19 cellular contexts compared by ENCODE assay signal in the genomic region with DNA sequence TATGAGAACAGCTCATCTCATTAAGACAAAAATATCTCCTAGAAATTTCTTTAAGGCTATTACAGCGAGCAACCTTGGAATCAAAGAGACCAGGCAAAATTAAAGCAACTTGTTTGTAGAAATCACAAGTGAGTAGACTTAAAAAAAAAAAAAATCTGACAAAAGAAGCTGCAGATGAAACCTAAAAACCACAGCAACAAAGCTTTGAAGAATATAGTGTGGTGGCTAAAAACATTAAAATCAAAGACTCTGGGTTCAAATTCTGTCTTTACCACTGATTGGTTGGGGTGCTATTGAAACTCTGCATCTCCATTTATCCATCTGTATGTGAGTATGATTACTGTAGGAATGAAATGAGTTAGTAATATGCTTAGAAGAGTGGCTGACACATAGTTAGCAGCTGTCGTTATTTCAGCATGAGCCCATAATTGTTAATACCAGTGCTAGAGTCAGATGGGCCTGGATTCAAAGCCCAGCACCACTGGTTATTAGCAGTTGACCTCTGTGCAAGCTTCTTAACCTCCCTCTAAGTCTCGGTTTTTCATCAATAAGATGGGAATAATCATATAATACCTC.
DNase-seq lines count a peak whose midpoint lies in the region; ATAC-seq and TF ChIP-seq lines count a peak whose summit lies in the region.
"Had no signal": no experiment of that assay in that cellular context is flagged by ENCODE, and none has a peak within 500 bp of the region (broad histone marks: within the 10 kb centered on the region; RNA-seq: fewer than 3 reads in every experiment).

No MANE protein-coding gene starts in this region.

- H3K27me3 Mint-ChIP-seq in stimulated activated naive CD8-positive, alpha-beta T cell treated with anti-CD3 and anti-CD28 coated beads, Interleukin-15, Interleukin-2, amounts not matched to agents 100 ng/mL and 50 ng/mL, for 24 hours, result no peaks in the 10 kb centered on the region

- H3K4me1 ChIP-seq in psoas muscle (peaks cover 10% of the 10 kb centered on the region), thyroid gland (peaks cover 7 to 9% of the 10 kb centered on the region in 2 donors)
- H3K4me1 ChIP-seq: Peyer's patch had no signal

- H3K36me3 ChIP-seq in psoas muscle (ENCODE audit: insufficient read depth in 1 of 2, low read depth in 1 of 2) (no peaks in the 10 kb centered on the region), thyroid gland (no peaks in the 10 kb centered on the region)
- H3K36me3 ChIP-seq: heart left ventricle, Peyer's patch had no signal

- H3K4me3 Mint-ChIP-seq in stimulated activated naive CD8-positive, alpha-beta T cell treated with anti-CD3 and anti-CD28 coated beads, Interleukin-15, Interleukin-2, amounts not matched to agents 100 ng/mL and 50 ng/mL, for 24 hours, result no peak overlapping the region
- H3K4me3 Mint-ChIP-seq: mesothelial cell of epicardium had no signal

- H3K4me3 ChIP-seq in psoas muscle, result no peak overlapping the region
- H3K4me3 ChIP-seq in thyroid gland (replicated peaks in 1 of 3), result no peak overlapping the region
- H3K4me3 ChIP-seq: Peyer's patch had no signal

- no peak for ATAC-seq in stimulated activated naive CD8-positive, alpha-beta T cell treated with anti-CD3 and anti-CD28 coated beads, Interleukin-15, Interleukin-2, amounts not matched to agents 100 U/mL and 50 U/mL, for 24 hours
- ATAC-seq in psoas muscle (peak; percentile 50 to 75 (median 70)), GM21576 (IDR thresholded peaks at IDR 0.05; ENCODE audit: unreplicated experiment) (no peak), GM21390 (IDR thresholded peaks at IDR 0.05; ENCODE audit: unreplicated experiment) (no peak)
- ATAC-seq: esophagus mucosa had no signal

- H3K27ac ChIP-seq in caudate nucleus (ENCODE audit: low read depth, low read length) (peak overlapping the region; percentile 29), psoas muscle (peak overlapping the region; percentile 25), thyroid gland (no peak overlapping the region)

- H3K27ac Mint-ChIP-seq in stimulated activated naive CD8-positive, alpha-beta T cell treated with anti-CD3 and anti-CD28 coated beads, Interleukin-15, Interleukin-2, amounts not matched to agents 100 ng/mL and 50 ng/mL, for 24 hours, result peak overlapping the region; percentile 8
- H3K27ac Mint-ChIP-seq: mesothelial cell of epicardium had no signal

- no peak for TF ChIP-seq POLR2A in thyroid gland (IDR thresholded peaks at IDR 0.05)

- H3K4me1 Mint-ChIP-seq in stimulated activated naive CD8-positive, alpha-beta T cell treated with anti-CD3 and anti-CD28 coated beads, Interleukin-15, Interleukin-2, amounts not matched to agents 100 ng/mL and 50 ng/mL, for 24 hours (ENCODE audit: low read depth), result peaks cover 76% of the 10 kb centered on the region

- no peaks in the 10 kb centered on the region for H3K9me3 ChIP-seq in psoas muscle
- H3K9me3 ChIP-seq in thyroid gland, result no peaks in the 10 kb centered on the region
- H3K9me3 ChIP-seq: Peyer's patch had no signal

- no peaks in the 10 kb centered on the region for H3K9me3 Mint-ChIP-seq in stimulated activated naive CD8-positive, alpha-beta T cell treated with anti-CD3 and anti-CD28 coated beads, Interleukin-15, Interleukin-2, amounts not matched to agents 100 ng/mL and 50 ng/mL, for 24 hours

- DNase-seq in stimulated activated naive CD8-positive, alpha-beta T cell treated with anti-CD3 and anti-CD28 coated beads, Interleukin-15, Interleukin-2, amounts not matched to agents 100 U/mL and 50 U/mL, for 24 hours, result no peak
- no peak for DNase-seq in caudate nucleus (lab: John Stamatoyannopoulos, UW)
- no peak for DNase-seq in psoas muscle
- no peak for DNase-seq in thyroid gland
- no peak for DNase-seq in stimulated activated CD4-positive, alpha-beta T cell treated with anti-CD3 and anti-CD28 coated beads, Interleukin-4, amount 100 ng/mL, for 1 hour
- DNase-seq: activated gamma-delta T cell; GDM1; H7; heart left ventricle; islet precursor cell; KG1; NCI-H1105; Peyer's patch; stimulated activated naive CD4-positive, alpha-beta T cell treated with Interleukin-2 at 50 U/mL for 16 hours had no signal

- H3K27me3 ChIP-seq in psoas muscle (ENCODE audit: insufficient read depth in 3 of 3, low read length in 2 of 3), result no peaks in the 10 kb centered on the region
- H3K27me3 ChIP-seq in thyroid gland, result no peaks in the 10 kb centered on the region
- H3K27me3 ChIP-seq: heart left ventricle, Peyer's patch had no signal

- WGBS in psoas muscle, 3 donors, result 35 to 62% (median 40%) methylated on average over 3 of the region's 3 CpGs
- 82 to 87% methylated on average over 3 of the region's 3 CpGs for whole genome bisulfite sequencing in thyroid gland, 2 donors

- no peaks in the 10 kb centered on the region for H3K36me3 Mint-ChIP-seq in stimulated activated naive CD8-positive, alpha-beta T cell treated with anti-CD3 and anti-CD28 coated beads, Interleukin-15, Interleukin-2, amounts not matched to agents 100 ng/mL and 50 ng/mL, for 24 hours (ENCODE audit: low read depth)
- H3K36me3 Mint-ChIP-seq: mesothelial cell of epicardium had no signal

- TF ChIP-seq CTCF in psoas muscle (IDR thresholded peaks at IDR 0.05) (no peak), thyroid gland (IDR thresholded peaks at IDR 0.05) (no peak)

- intact Hi-C loops in psoas muscle (cut with DNase I) (no loop called here), thyroid gland (cut with DNase I) (no loop called here)

Comparison
In these comparisons a context has a peak if more than half of its experiments do, and no peak if none do; other contexts are left out.
1. ATAC-seq: peak in psoas muscle (4 of 4); none in stimulated activated naive CD8-positive, alpha-beta T cell treated with anti-CD3 and anti-CD28 coated beads, Interleukin-15, Interleukin-2, amounts not matched to agents 100 U/mL and 50 U/mL, for 24 hours (single experiment), GM21576 (single experiment) and GM21390 (single experiment).
2. H3K27ac ChIP-seq: peak in caudate nucleus (single experiment) and psoas muscle (single experiment); none in thyroid gland (0 of 3).